ENCODE assay signal across 10 cellular contexts in the genomic region with DNA sequence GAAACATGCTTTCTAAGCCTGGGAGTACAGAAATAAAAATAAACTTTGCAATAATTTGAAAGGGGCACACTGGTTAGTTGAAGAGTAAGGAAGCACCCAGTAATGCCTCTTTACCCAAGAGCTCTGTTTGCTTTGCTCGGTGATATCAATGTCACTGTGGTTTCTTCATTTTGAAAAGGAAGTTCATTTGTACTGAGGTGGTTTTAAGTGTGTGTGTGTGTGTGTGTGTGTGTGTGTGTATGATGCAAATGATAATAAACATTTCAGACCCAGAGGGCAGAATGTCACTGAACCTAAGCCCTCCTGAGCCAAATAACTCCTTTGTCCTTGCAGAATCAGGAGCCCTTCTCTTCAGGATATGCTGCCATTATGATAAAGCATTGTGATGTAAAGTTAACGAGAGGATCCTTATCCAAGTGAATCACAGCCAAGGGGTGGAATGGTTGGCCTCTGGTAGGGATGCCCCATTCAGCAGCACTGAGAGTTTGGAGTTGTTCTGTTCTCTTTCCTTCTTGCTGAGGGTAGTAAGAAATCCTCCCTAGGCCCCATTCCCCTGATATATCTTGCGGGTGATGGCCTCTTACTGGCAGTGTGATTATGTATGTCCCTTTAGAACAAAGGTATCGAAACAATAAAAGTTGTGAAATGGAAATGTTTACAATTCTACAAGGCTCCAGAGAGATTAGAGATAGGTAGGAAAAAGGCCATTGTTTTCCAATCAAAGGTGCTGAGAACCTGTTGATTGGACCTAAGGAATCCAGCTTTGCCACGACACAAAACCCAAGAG. TPM values are rescaled to one million over a fixed set of nuclear protein-coding genes. Genes with fewer than 3 reads are reported as not detected.
A peak's percentile ranks its signal among the peaks of the same experiment; 100 is the strongest.
DNase-seq lines count a peak whose midpoint lies in the region; ATAC-seq lines count a peak whose summit lies in the region.
"Had no signal": no experiment of that assay in that cellular context is flagged by ENCODE, and none has a peak within 500 bp of the region (broad histone marks: within the 10 kb centered on the region; RNA-seq: fewer than 3 reads in every experiment).

No MANE protein-coding gene starts in this region.

- no peak overlapping the region for H3K4ac ChIP-seq in neuronal stem cell (ENCODE audit: low read length)

- CTCF ChIA-PET in activated naive CD4-positive, alpha-beta T cell treated with anti-CD3 and anti-CD28 coated beads for 36 hours (lab: Charles Lee), result interaction anchor here (0.9 to 10.6 kb wide), 3 partner anchors 12 to 46 kb away, joined by 3 to 145 read pairs (median 4); no protein-coding TSS in a partner anchor

- no peak overlapping the region for H3K14ac ChIP-seq in neuronal stem cell (ENCODE audit: low read length)

- no peak overlapping the region for H3K4me3 Mint-ChIP-seq in activated naive CD4-positive, alpha-beta T cell treated with anti-CD3 and anti-CD28 coated beads for 36 hours
- peak overlapping the region; percentile 41 for H3K4me3 Mint-ChIP-seq in central memory CD8-positive, alpha-beta T cell
- peak overlapping the region; percentile 17 to 28 for H3K4me3 Mint-ChIP-seq in stimulated activated naive CD8-positive, alpha-beta T cell treated with anti-CD3 and anti-CD28 coated beads, Interleukin-15, amount 100 ng/mL, for 72 hours

- H2BK5ac ChIP-seq in neuronal stem cell (ENCODE audit: low read length), result no peak overlapping the region

- no CpG with 5 or more reads among the region's 5 CpGs for WGBS in neuronal stem cell (ENCODE audit: extremely low coverage in 2 of 2, insufficient read length in 2 of 2, insufficient replicate concordance in 1 of 2), 2 donors

- H2BK12ac ChIP-seq in neuronal stem cell (ENCODE audit: low read length), result no peak overlapping the region

- no peak overlapping the region for H3K27ac ChIP-seq in neuronal stem cell (replicated peaks; ENCODE audit: low read length)
- H3K27ac ChIP-seq: parathyroid adenoma had no signal

- peaks cover 0 to 2% of the 10 kb centered on the region in 2 donors for H3K9me3 ChIP-seq in neuronal stem cell (replicated peaks in 1 of 2; ENCODE audit: control insufficient read depth in 2 of 2, insufficient read depth in 1 of 2, low read depth in 1 of 2, low read length in 2 of 2)

- H2AFZ ChIP-seq in neuronal stem cell (ENCODE audit: low read length), result no peak overlapping the region
- H2AFZ ChIP-seq: parathyroid adenoma had no signal

- H3K4me2 ChIP-seq in neuronal stem cell (ENCODE audit: insufficient read depth, low read length, poor library complexity, severe bottlenecking), result no peak overlapping the region

- no peak overlapping the region for H4K91ac ChIP-seq in neuronal stem cell (ENCODE audit: low read depth, low read length, poor library complexity)

- H3K27me3 ChIP-seq in neuronal stem cell (ENCODE audit: control insufficient read depth in 3 of 3, insufficient read depth in 3 of 3, low read depth in 1 of 3, low read length in 3 of 3), result no peaks in the 10 kb centered on the region

- no peak overlapping the region for H2BK15ac ChIP-seq in neuronal stem cell (ENCODE audit: low read length)

- H3K36me3 ChIP-seq in neuronal stem cell (replicated peaks in 1 of 2; ENCODE audit: control insufficient read depth in 2 of 2, insufficient read depth in 2 of 2, low read length in 2 of 2), result no peaks in the 10 kb centered on the region

- peaks cover 70% of the 10 kb centered on the region for H3K4me1 Mint-ChIP-seq in activated naive CD4-positive, alpha-beta T cell treated with anti-CD3 and anti-CD28 coated beads for 36 hours (ENCODE audit: low read depth)
- H3K4me1 Mint-ChIP-seq in central memory CD8-positive, alpha-beta T cell, result peaks cover 63% of the 10 kb centered on the region
- H3K4me1 Mint-ChIP-seq in stimulated activated naive CD8-positive, alpha-beta T cell treated with anti-CD3 and anti-CD28 coated beads, Interleukin-15, amount 100 ng/mL, for 72 hours, result peaks cover 5% of the 10 kb centered on the region

- intact Hi-C loops in activated naive CD4-positive, alpha-beta T cell treated with anti-CD3 and anti-CD28 coated beads for 36 hours (cut with micrococcal nuclease), result loop anchor here (10.0 kb wide), 2 partner anchors 540 to 1120 kb away; a partner anchor contains a TSS

- H3K27me3 Mint-ChIP-seq in activated naive CD4-positive, alpha-beta T cell treated with anti-CD3 and anti-CD28 coated beads for 36 hours (ENCODE audit: low read depth), result no peaks in the 10 kb centered on the region
- no peaks in the 10 kb centered on the region for H3K27me3 Mint-ChIP-seq in central memory CD8-positive, alpha-beta T cell
- no peaks in the 10 kb centered on the region for H3K27me3 Mint-ChIP-seq in stimulated activated naive CD8-positive, alpha-beta T cell treated with anti-CD3 and anti-CD28 coated beads, Interleukin-15, amount 100 ng/mL, for 72 hours

- H3K27ac Mint-ChIP-seq in activated naive CD4-positive, alpha-beta T cell treated with anti-CD3 and anti-CD28 coated beads for 36 hours, result peak overlapping the region; percentile 42
- no peak overlapping the region for H3K27ac Mint-ChIP-seq in activated naive CD4-positive, alpha-beta T cell treated with anti-CD3 and anti-CD28 coated beads, Interleukin-2, amount 50 U/mL, for 72 hours
- peak overlapping the region; percentile 78 for H3K27ac Mint-ChIP-seq in central memory CD8-positive, alpha-beta T cell (ENCODE audit: low read depth)
- H3K27ac Mint-ChIP-seq in stimulated activated naive CD8-positive, alpha-beta T cell treated with anti-CD3 and anti-CD28 coated beads, Interleukin-15, amount 100 ng/mL, for 72 hours, result peak overlapping the region; percentile 21 to 45
- H3K27ac Mint-ChIP-seq: CD14-positive monocyte had no signal

- H3K9me3 Mint-ChIP-seq in activated naive CD4-positive, alpha-beta T cell treated with anti-CD3 and anti-CD28 coated beads for 36 hours, result no peaks in the 10 kb centered on the region
- no peaks in the 10 kb centered on the region for H3K9me3 Mint-ChIP-seq in activated naive CD4-positive, alpha-beta T cell treated with anti-CD3 and anti-CD28 coated beads, Interleukin-2, amount 50 U/mL, for 72 hours
- H3K9me3 Mint-ChIP-seq in central memory CD8-positive, alpha-beta T cell, result no peaks in the 10 kb centered on the region
- H3K9me3 Mint-ChIP-seq in stimulated activated naive CD8-positive, alpha-beta T cell treated with anti-CD3 and anti-CD28 coated beads, Interleukin-15, amount 100 ng/mL, for 72 hours, result no peaks in the 10 kb centered on the region

- peaks cover 9 to 12% of the 10 kb centered on the region in 2 donors for H3K4me1 ChIP-seq in neuronal stem cell (ENCODE audit: control insufficient read depth in 2 of 2, insufficient read depth in 1 of 2, low read depth in 1 of 2, low read length in 2 of 2)
- H3K4me1 ChIP-seq: parathyroid adenoma had no signal

- no peak overlapping the region for H3K18ac ChIP-seq in neuronal stem cell (ENCODE audit: low read length)

- H4K8ac ChIP-seq in neuronal stem cell (ENCODE audit: low read depth, low read length), result no peak overlapping the region

- H3K4me3 ChIP-seq in neuronal stem cell (ENCODE audit: low read length in 2 of 2), result no peak overlapping the region

- no peak overlapping the region for H3K9ac ChIP-seq in neuronal stem cell (ENCODE audit: low read depth, low read length, poor library complexity)
- H3K9ac ChIP-seq: parathyroid adenoma had no signal

- no peak overlapping the region for H2AK5ac ChIP-seq in neuronal stem cell (ENCODE audit: low read depth, low read length)

- H3K79me1 ChIP-seq in neuronal stem cell (ENCODE audit: low read depth, low read length), result no peaks in the 10 kb centered on the region

- H2BK120ac ChIP-seq in neuronal stem cell (ENCODE audit: low read depth, low read length), result no peak overlapping the region

- peak; percentile 54 for DNase-seq in activated naive CD4-positive, alpha-beta T cell treated with anti-CD3 and anti-CD28 coated beads for 36 hours
- DNase-seq in activated naive CD4-positive, alpha-beta T cell treated with anti-CD3 and anti-CD28 coated beads, Interleukin-2, amount 50 U/mL, for 72 hours (ENCODE audit: low spot score in 2 of 2), result no peak
- DNase-seq in NCI-H526 (lab: John Stamatoyannopoulos, UW) (peak; percentile 32 to 74), neuronal stem cell (ENCODE audit: low spot score) (no peak)
- DNase-seq in central memory CD8-positive, alpha-beta T cell (ENCODE audit: low spot score in 2 of 2), result peak in 1 of 2 donors; percentile 58
- DNase-seq in stimulated activated naive CD8-positive, alpha-beta T cell treated with anti-CD3 and anti-CD28 coated beads, Interleukin-15, amount 100 ng/mL, for 72 hours, result peak; percentile 33 to 42

- no peak overlapping the region for H3K23ac ChIP-seq in neuronal stem cell (ENCODE audit: low read depth, low read length, poor library complexity)

- H3K36me3 Mint-ChIP-seq in activated naive CD4-positive, alpha-beta T cell treated with anti-CD3 and anti-CD28 coated beads for 36 hours (ENCODE audit: low read depth), result no peaks in the 10 kb centered on the region
- H3K36me3 Mint-ChIP-seq in activated naive CD4-positive, alpha-beta T cell treated with anti-CD3 and anti-CD28 coated beads, Interleukin-2, amount 50 U/mL, for 72 hours, result no peaks in the 10 kb centered on the region
- H3K36me3 Mint-ChIP-seq in central memory CD8-positive, alpha-beta T cell (ENCODE audit: insufficient read depth), result peaks cover 7% of the 10 kb centered on the region

- no peak for ATAC-seq in activated naive CD4-positive, alpha-beta T cell treated with anti-CD3 and anti-CD28 coated beads, Interleukin-2, amount 50 U/mL, for 72 hours
- peak; percentile 83 for ATAC-seq in central memory CD8-positive, alpha-beta T cell (replicated peaks; ENCODE audit: extremely low read depth, poor library complexity, severe bottlenecking)
- peak; percentile 19 for ATAC-seq in stimulated activated naive CD8-positive, alpha-beta T cell treated with anti-CD3 and anti-CD28 coated beads, Interleukin-15, amount 100 ng/mL, for 72 hours
- no peak for ATAC-seq in GM21528 (IDR thresholded peaks at IDR 0.05; ENCODE audit: low FRiP score, unreplicated experiment)
- no peak for ATAC-seq in HG03045 (IDR thresholded peaks at IDR 0.05; ENCODE audit: unreplicated experiment)

RNA-seq across cellular contexts. Expression of a gene that starts 7.6 kb away (rescaled TPM):
- 10 to 100 TPM; 16.5 to 16.8 TPM for total RNA-seq in activated naive CD4-positive, alpha-beta T cell treated with anti-CD3 and anti-CD28 coated beads for 36 hours
- 1 to 10 TPM; 3.4 to 5.0 TPM for total RNA-seq in activated naive CD4-positive, alpha-beta T cell treated with anti-CD3 and anti-CD28 coated beads, Interleukin-2, amount 50 U/mL, for 72 hours
- polyA plus RNA-seq in neuronal stem cell (2013, experiment 1 of 2), result 18.3 TPM
- 18.0 TPM for polyA plus RNA-seq in neuronal stem cell (2013, experiment 2 of 2)

Comparison
In these comparisons a context has a peak if more than half of its experiments do, and no peak if none do; other contexts are left out.
1. DNase-seq: peak in activated naive CD4-positive, alpha-beta T cell treated with anti-CD3 and anti-CD28 coated beads for 36 hours (single experiment), NCI-H526 (2 of 2) and stimulated activated naive CD8-positive, alpha-beta T cell treated with anti-CD3 and anti-CD28 coated beads, Interleukin-15, amount 100 ng/mL, for 72 hours (2 of 2); none in activated naive CD4-positive, alpha-beta T cell treated with anti-CD3 and anti-CD28 coated beads, Interleukin-2, amount 50 U/mL, for 72 hours (0 of 2) and neuronal stem cell (single experiment).
2. H3K27ac Mint-ChIP-seq: peak in activated naive CD4-positive, alpha-beta T cell treated with anti-CD3 and anti-CD28 coated beads for 36 hours (single experiment), central memory CD8-positive, alpha-beta T cell (single experiment) and stimulated activated naive CD8-positive, alpha-beta T cell treated with anti-CD3 and anti-CD28 coated beads, Interleukin-15, amount 100 ng/mL, for 72 hours (2 of 2); none in activated naive CD4-positive, alpha-beta T cell treated with anti-CD3 and anti-CD28 coated beads, Interleukin-2, amount 50 U/mL, for 72 hours (0 of 2).
3. ATAC-seq: peak in central memory CD8-positive, alpha-beta T cell (single experiment) and stimulated activated naive CD8-positive, alpha-beta T cell treated with anti-CD3 and anti-CD28 coated beads, Interleukin-15, amount 100 ng/mL, for 72 hours (single experiment); none in activated naive CD4-positive, alpha-beta T cell treated with anti-CD3 and anti-CD28 coated beads, Interleukin-2, amount 50 U/mL, for 72 hours (0 of 2), GM21528 (single experiment) and HG03045 (single experiment).